9 cellular contexts compared by ENCODE assay signal in the genomic region with DNA sequence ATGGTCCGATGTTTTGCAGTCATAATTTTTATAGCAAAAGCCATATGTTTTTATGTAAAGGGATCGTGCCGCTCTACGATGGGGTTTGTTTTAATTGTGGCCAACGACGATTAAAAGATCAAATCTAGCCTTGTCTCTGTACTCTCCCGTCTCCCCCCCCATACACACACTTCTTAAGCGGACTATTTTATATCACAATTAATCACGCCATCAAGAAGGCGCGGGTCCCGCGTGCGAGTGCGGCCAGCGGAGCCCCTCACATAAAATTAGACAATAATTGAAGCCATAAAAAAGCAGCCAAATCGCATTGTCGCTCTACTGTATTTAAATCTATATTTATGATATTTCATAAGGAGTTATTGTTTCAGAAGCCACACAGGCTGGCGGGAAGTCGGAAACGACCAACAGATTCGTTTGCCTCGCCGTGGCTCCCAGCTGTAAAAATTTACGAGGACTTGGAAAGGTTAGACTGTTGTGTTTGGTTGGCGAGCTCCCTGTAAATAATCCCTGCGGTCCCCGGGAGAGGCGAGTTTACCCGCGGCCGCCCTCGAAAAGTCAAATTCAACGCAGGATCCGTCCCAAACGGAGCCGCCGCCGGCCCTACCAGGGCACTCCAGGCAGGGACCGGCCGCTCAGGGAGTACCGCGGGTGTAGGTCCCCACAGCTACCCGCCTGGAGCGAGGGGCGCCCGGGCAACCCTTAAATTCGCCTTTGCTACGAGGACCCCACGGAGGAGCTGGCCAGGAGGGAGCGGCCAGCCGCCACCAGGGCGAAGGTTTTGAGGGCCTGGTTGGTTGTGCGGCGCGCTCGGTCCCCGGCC. TPM values are rescaled to one million over a fixed set of nuclear protein-coding genes. Genes with fewer than 3 reads are reported as not detected.
A peak's percentile ranks its signal among the peaks of the same experiment; 100 is the strongest.
DNase-seq lines count a peak whose midpoint lies in the region; ATAC-seq and TF ChIP-seq lines count a peak whose summit lies in the region.
"Had no signal": no experiment of that assay in that cellular context is flagged by ENCODE, and none has a peak within 500 bp of the region (broad histone marks: within the 10 kb centered on the region; RNA-seq: fewer than 3 reads in every experiment).

No MANE protein-coding gene starts in this region.

- H3K4me3 ChIP-seq in AG09309 (ENCODE audit: control insufficient read depth, low read depth, low read length), result peak overlapping the region; percentile 87

- H3K36me3 Mint-ChIP-seq in central memory CD8-positive, alpha-beta T cell (ENCODE audit: insufficient read depth), result peaks cover 35% of the 10 kb centered on the region
- peaks cover 0 to 2% (median 0%) of the 10 kb centered on the region in 3 donors for H3K36me3 Mint-ChIP-seq in naive thymus-derived CD8-positive, alpha-beta T cell

- no peaks in the 10 kb centered on the region for H3K9me3 Mint-ChIP-seq in central memory CD8-positive, alpha-beta T cell
- peaks cover 0 to 8% (median 0%) of the 10 kb centered on the region in 9 donors for H3K9me3 Mint-ChIP-seq in naive thymus-derived CD8-positive, alpha-beta T cell

- no peak for ATAC-seq in central memory CD8-positive, alpha-beta T cell (replicated peaks; ENCODE audit: extremely low read depth, poor library complexity, severe bottlenecking)
- ATAC-seq in naive thymus-derived CD8-positive, alpha-beta T cell, result no peak
- no peak for ATAC-seq in left lobe of liver

- H3K27ac Mint-ChIP-seq in central memory CD8-positive, alpha-beta T cell (ENCODE audit: low read depth), result peak overlapping the region; percentile 88
- H3K27ac Mint-ChIP-seq in naive thymus-derived CD8-positive, alpha-beta T cell, result peak overlapping the region in 3 of 10 donors; percentile 81 to 91 (median 88)

- POLR2A ChIA-PET in naive thymus-derived CD8-positive, alpha-beta T cell (lab: Charles Lee), result interaction anchor here (0.5 kb wide), 1 partner anchor 44 kb away, joined by 3 read pairs; no protein-coding TSS in a partner anchor

- H3K4me3 Mint-ChIP-seq in central memory CD8-positive, alpha-beta T cell, result peak overlapping the region; percentile 67
- peak overlapping the region; percentile 46 to 81 (median 66) for H3K4me3 Mint-ChIP-seq in naive thymus-derived CD8-positive, alpha-beta T cell

- TF ChIP-seq CTCF in AG09309 (IDR thresholded peaks at IDR 0.05; ENCODE audit: control insufficient read depth, insufficient read depth, low read depth, low read length, missing control alignments), result no peak

- peak; percentile 98 for DNase-seq in AG09309 (ENCODE audit: low read depth)
- DNase-seq in HK-2 (ENCODE audit: unreplicated experiment), result peak; percentile 56
- DNase-seq in central memory CD8-positive, alpha-beta T cell (ENCODE audit: low spot score in 2 of 2), result no peak
- peak in 1 of 10 donors; percentile 46 for DNase-seq in naive thymus-derived CD8-positive, alpha-beta T cell
- DNase-seq in left lobe of liver (ENCODE audit: low spot score), result no peak
- no peak for DNase-seq in NCI-H146 treated with DMSO at 0.1 percent for 48 hours (lab: John Stamatoyannopoulos, UW; ENCODE audit: unreplicated experiment)
- DNase-seq in Ammon's horn (ENCODE audit: low spot score), result no peak
- no peak for DNase-seq in activated CD4-positive, alpha-beta T cell treated with anti-CD3 and anti-CD28 coated beads for 48 hours
- DNase-seq: amniotic stem cell had no signal

- H3K4me1 Mint-ChIP-seq in central memory CD8-positive, alpha-beta T cell, result peaks cover 26% of the 10 kb centered on the region
- H3K4me1 Mint-ChIP-seq in naive thymus-derived CD8-positive, alpha-beta T cell, result peaks cover 18 to 62% (median 42%) of the 10 kb centered on the region in 4 donors

- peaks cover 86% of the 10 kb centered on the region for H3K27me3 Mint-ChIP-seq in central memory CD8-positive, alpha-beta T cell
- peaks cover 37 to 87% (median 65%) of the 10 kb centered on the region in 5 donors for H3K27me3 Mint-ChIP-seq in naive thymus-derived CD8-positive, alpha-beta T cell

RNA-seq across cellular contexts. Expression of a gene that starts 0.5 kb away (rescaled TPM):
- not detected for total RNA-seq in naive thymus-derived CD8-positive, alpha-beta T cell
- under 1 TPM in 1 of 3 donors, not detected in 2; 0.16 TPM for polyA plus RNA-seq in naive thymus-derived CD8-positive, alpha-beta T cell
- not detected for total RNA-seq in left lobe of liver

RNA-seq across cellular contexts. Expression of a gene that starts 8.3 kb away (rescaled TPM):
- not detected for total RNA-seq in naive thymus-derived CD8-positive, alpha-beta T cell
- polyA plus RNA-seq in naive thymus-derived CD8-positive, alpha-beta T cell, result under 1 TPM in 1 of 3 donors, not detected in 2; 0.19 TPM
- 0.10 TPM for total RNA-seq in left lobe of liver

RNA-seq across cellular contexts. Expression of a gene that starts 9.4 kb away (rescaled TPM):
- not detected for total RNA-seq in naive thymus-derived CD8-positive, alpha-beta T cell
- polyA plus RNA-seq in naive thymus-derived CD8-positive, alpha-beta T cell, result not detected
- not detected for total RNA-seq in left lobe of liver

RNA-seq across cellular contexts. Expression of a gene that starts 13.5 kb away (rescaled TPM):
- total RNA-seq in naive thymus-derived CD8-positive, alpha-beta T cell, result not detected
- not detected for polyA plus RNA-seq in naive thymus-derived CD8-positive, alpha-beta T cell
- total RNA-seq in left lobe of liver, result 0.30 TPM

RNA-seq across cellular contexts. Expression of a gene that starts 18.3 kb away (rescaled TPM):
- not detected for total RNA-seq in naive thymus-derived CD8-positive, alpha-beta T cell
- not detected for polyA plus RNA-seq in naive thymus-derived CD8-positive, alpha-beta T cell
- not detected for total RNA-seq in left lobe of liver

Comparison
In these comparisons a context has a peak if more than half of its experiments do, and no peak if none do; other contexts are left out.
1. DNase-seq: peak in AG09309 (single experiment) and HK-2 (single experiment); none in central memory CD8-positive, alpha-beta T cell (0 of 2), left lobe of liver (single experiment), NCI-H146 treated with DMSO at 0.1 percent for 48 hours (single experiment), Ammon's horn (single experiment) and activated CD4-positive, alpha-beta T cell treated with anti-CD3 and anti-CD28 coated beads for 48 hours (single experiment).